Comparison of ENCODE assay signal across 9 cellular contexts in genomic region chr7:2634265-2635145, GRCh38. TPM values are rescaled to one million over a fixed set of nuclear protein-coding genes. Genes with fewer than 3 reads are reported as not detected.
A peak's percentile ranks its signal among the peaks of the same experiment; 100 is the strongest.
DNase-seq lines count a peak whose midpoint lies in the region; ATAC-seq and TF ChIP-seq lines count a peak whose summit lies in the region.
"Had no signal": no experiment of that assay in that cellular context is flagged by ENCODE, and none has a peak within 500 bp of the region (broad histone marks: within the 10 kb centered on the region; RNA-seq: fewer than 3 reads in every experiment).

No MANE protein-coding gene starts in this region.

- no peak for ATAC-seq in activated naive CD4-positive, alpha-beta T cell treated with anti-CD3 and anti-CD28 coated beads, Interleukin-2, amount 50 U/mL, for 72 hours
- ATAC-seq in memory B cell (ENCODE audit: low read depth), result no peak
- no peak for ATAC-seq in GM21723 (IDR thresholded peaks at IDR 0.05; ENCODE audit: unreplicated experiment)
- no peak for ATAC-seq in GM18498 (IDR thresholded peaks at IDR 0.05; ENCODE audit: unreplicated experiment)

- no peak for DNase-seq in activated naive CD4-positive, alpha-beta T cell treated with anti-CD3 and anti-CD28 coated beads, Interleukin-2, amount 10 ng/mL, durations not matched to agents 7 days and 5 days
- DNase-seq in activated naive CD4-positive, alpha-beta T cell treated with anti-CD3 and anti-CD28 coated beads, Interleukin-2, amount 50 U/mL, for 72 hours (ENCODE audit: low spot score in 2 of 2), result no peak
- DNase-seq in brain microvascular endothelial cell (no peak), memory B cell (ENCODE audit: low spot score in 2 of 2) (no peak), tibial nerve (ENCODE audit: low spot score in 2 of 2) (no peak), DMS153 (lab: John Stamatoyannopoulos, UW) (no peak)
- DNase-seq: DMS 273 treated with DMSO at 0.1 percent for 48 hours had no signal

- H3K4me1 Mint-ChIP-seq in activated naive CD4-positive, alpha-beta T cell treated with anti-CD3 and anti-CD28 coated beads, Interleukin-2, amount 10 ng/mL, durations not matched to agents 7 days and 5 days, result peaks cover 18% of the 10 kb centered on the region
- peaks cover 32% of the 10 kb centered on the region for H3K4me1 Mint-ChIP-seq in memory B cell

- TF ChIP-seq EP300 in tibial nerve (IDR thresholded peaks at IDR 0.05), result no peak

- peak overlapping the region; percentile 72 for H3K27ac ChIP-seq in brain microvascular endothelial cell
- peak overlapping the region in 3 of 4 donors; percentile 87 to 89 (median 87) for H3K27ac ChIP-seq in tibial nerve

- H3K27me3 Mint-ChIP-seq in activated naive CD4-positive, alpha-beta T cell treated with anti-CD3 and anti-CD28 coated beads, Interleukin-2, amount 10 ng/mL, durations not matched to agents 7 days and 5 days, result peaks cover 25% of the 10 kb centered on the region
- no peaks in the 10 kb centered on the region for H3K27me3 Mint-ChIP-seq in memory B cell

- TF ChIP-seq CTCF in brain microvascular endothelial cell (IDR thresholded peaks at IDR 0.05; ENCODE audit: low read depth, low read length, missing control alignments) (no peak), tibial nerve (IDR thresholded peaks at IDR 0.05) (no peak)

- no peaks in the 10 kb centered on the region for H3K36me3 Mint-ChIP-seq in activated naive CD4-positive, alpha-beta T cell treated with anti-CD3 and anti-CD28 coated beads, Interleukin-2, amount 10 ng/mL, durations not matched to agents 7 days and 5 days
- peaks cover 0 to 5% of the 10 kb centered on the region in 2 donors for H3K36me3 Mint-ChIP-seq in activated naive CD4-positive, alpha-beta T cell treated with anti-CD3 and anti-CD28 coated beads, Interleukin-2, amount 50 U/mL, for 72 hours
- no peaks in the 10 kb centered on the region for H3K36me3 Mint-ChIP-seq in memory B cell

- WGBS in tibial nerve, 2 donors, result 62 to 75% methylated on average over 15 to 17 of the region's 22 CpGs

- H3K4me1 ChIP-seq in tibial nerve, result peaks cover 0 to 89% (median 55%) of the 10 kb centered on the region in 4 donors

- H3K27me3 ChIP-seq in brain microvascular endothelial cell (replicated peaks) (no peaks in the 10 kb centered on the region), tibial nerve (no peaks in the 10 kb centered on the region)

- no peak for TF ChIP-seq POLR2A in tibial nerve (IDR thresholded peaks at IDR 0.05)

- H3K9me3 Mint-ChIP-seq in activated naive CD4-positive, alpha-beta T cell treated with anti-CD3 and anti-CD28 coated beads, Interleukin-2, amount 10 ng/mL, durations not matched to agents 7 days and 5 days, result no peaks in the 10 kb centered on the region
- H3K9me3 Mint-ChIP-seq in activated naive CD4-positive, alpha-beta T cell treated with anti-CD3 and anti-CD28 coated beads, Interleukin-2, amount 50 U/mL, for 72 hours, result no peaks in the 10 kb centered on the region
- no peaks in the 10 kb centered on the region for H3K9me3 Mint-ChIP-seq in memory B cell

- no peaks in the 10 kb centered on the region for H3K9me3 ChIP-seq in tibial nerve

- H3K4me3 ChIP-seq in brain microvascular endothelial cell (ENCODE audit: low read depth, low read length) (peak overlapping the region; percentile 89), tibial nerve (peak overlapping the region in 3 of 4 donors; percentile 71 to 87 (median 84))

- CTCF ChIA-PET in activated naive CD4-positive, alpha-beta T cell treated with anti-CD3 and anti-CD28 coated beads, Interleukin-2, amount 10 ng/mL, durations not matched to agents 7 days and 5 days (lab: Charles Lee), result interaction anchor here (1.4 kb wide), 1 partner anchor 75 kb away, joined by 3 read pairs; no protein-coding TSS in a partner anchor

- H3K36me3 ChIP-seq in brain microvascular endothelial cell (replicated peaks), result no peaks in the 10 kb centered on the region
- H3K36me3 ChIP-seq in tibial nerve, result no peaks in the 10 kb centered on the region

- no peak overlapping the region for H3K27ac Mint-ChIP-seq in activated naive CD4-positive, alpha-beta T cell treated with anti-CD3 and anti-CD28 coated beads, Interleukin-2, amount 10 ng/mL, durations not matched to agents 7 days and 5 days
- peak overlapping the region in 1 of 2 donors; percentile 95 for H3K27ac Mint-ChIP-seq in activated naive CD4-positive, alpha-beta T cell treated with anti-CD3 and anti-CD28 coated beads, Interleukin-2, amount 50 U/mL, for 72 hours
- H3K27ac Mint-ChIP-seq in memory B cell, result peak overlapping the region; percentile 62

- in situ Hi-C loops in brain microvascular endothelial cell (cut with HindIII; ENCODE audit: low pct_ligation_motif_present, low sequenced_read_pairs), result no loop called here

- H3K4me3 Mint-ChIP-seq in activated naive CD4-positive, alpha-beta T cell treated with anti-CD3 and anti-CD28 coated beads, Interleukin-2, amount 10 ng/mL, durations not matched to agents 7 days and 5 days, result peak overlapping the region; percentile 82
- peak overlapping the region; percentile 97 for H3K4me3 Mint-ChIP-seq in memory B cell

RNA-seq across cellular contexts. Expression of gene TTYH3, which starts 2.7 kb away (rescaled TPM):
- total RNA-seq in activated naive CD4-positive, alpha-beta T cell treated with anti-CD3 and anti-CD28 coated beads, Interleukin-2, amount 50 U/mL, for 72 hours, result 10 to 100 TPM; 23.8 to 28.3 TPM
- total RNA-seq in tibial nerve, result 10 to 100 TPM in 3 of 4 donors, 1 to 10 TPM in 1; 7.2 to 43.2 (median 15.7) TPM

RNA-seq across cellular contexts. Expression of gene AMZ1, which starts 53.5 kb away (rescaled TPM):
- total RNA-seq in activated naive CD4-positive, alpha-beta T cell treated with anti-CD3 and anti-CD28 coated beads, Interleukin-2, amount 50 U/mL, for 72 hours, result under 1 TPM; 0.06 to 0.14 TPM
- 1 to 10 TPM in 2 of 4 donors, under 1 TPM in 2; 0.39 to 1.7 (median 1.2) TPM for total RNA-seq in tibial nerve
